ENCODE assay signal across 8 cellular contexts in genomic region chr17:18855831-18856624, GRCh38. TPM values are rescaled to one million over a fixed set of nuclear protein-coding genes. Genes with fewer than 3 reads are reported as not detected.
DNase-seq lines count a peak whose midpoint lies in the region; ATAC-seq and TF ChIP-seq lines count a peak whose summit lies in the region.

No MANE protein-coding gene starts in this region.

- H3K14ac ChIP-seq in IMR-90 (replicated peaks; ENCODE audit: low read depth, low read length): peak overlapping the region; percentile 91

- H3K9me3 ChIP-seq in IMR-90 (ENCODE audit: control insufficient read depth, insufficient read depth, low read length) (no peaks in the 10 kb centered on the region), OCI-LY7 (ENCODE audit: low read length) (no peaks in the 10 kb centered on the region), mononuclear cell (ENCODE audit: low read depth, low read length) (no peaks in the 10 kb centered on the region)

- H2BK20ac ChIP-seq in IMR-90 (ENCODE audit: low read depth, low read length): 0 out of 2 replicates have a peak overlapping the region, but pooled peaks have one; percentile 8

- 0 out of 2 replicates have a peak, but pooled peaks have one; percentile 61 for TF ChIP-seq POLR2A in IMR-90 (IDR thresholded peaks at IDR 0.05; ENCODE audit: low read depth, low read length)

- POLR2A ChIA-PET in IMR-90 (lab: Charles Lee; ENCODE audit: unreplicated experiment) (no interaction called here), OCI-LY7 (lab: Charles Lee) (interaction anchor here (0.6 kb wide), 1 partner anchor 35 kb away, joined by 3 read pairs; no protein-coding TSS in a partner anchor)

- peak overlapping the region; percentile 66 for H3K4ac ChIP-seq in IMR-90 (ENCODE audit: low read depth, low read length)

- H4K8ac ChIP-seq in IMR-90 (ENCODE audit: low read depth in 2 of 2, low read length in 2 of 2): peak overlapping the region; percentile 71 to 95

- H3K23ac ChIP-seq in IMR-90 (ENCODE audit: low read depth, low read length): peak overlapping the region; percentile 87; the same call in 1 of the 2 replicates

- dilution Hi-C loops in IMR-90 (cut with HindIII; ENCODE audit: low sequenced_read_pairs, unreplicated experiment): no loop called here

- H3K9me1 ChIP-seq in IMR-90 (ENCODE audit: insufficient read depth, low read length): 0 out of 2 replicates have a peak, but pooled peaks cover 4% of the 10 kb centered on the region

- H3K79me2 ChIP-seq in OCI-LY7 (ENCODE audit: insufficient read depth, low read depth, low read length): peaks cover 32% of the 10 kb centered on the region

- BruUV-seq in IMR-90 (replicated peaks; lab: Mats Ljungman, UMichigan) (no TSS peak), OCI-LY7 (replicated peaks; lab: Mats Ljungman, UMichigan) (no TSS peak)

- H2BK120ac ChIP-seq in IMR-90 (ENCODE audit: low read depth, low read length): peak overlapping the region; percentile 45

- H2BK5ac ChIP-seq in IMR-90 (ENCODE audit: low read depth, low read length, poor library complexity, severe bottlenecking): peak overlapping the region; percentile 91

- H4K5ac ChIP-seq in IMR-90 (ENCODE audit: low read depth, low read length): peak overlapping the region; percentile 78

- H3K79me1 ChIP-seq in IMR-90 (ENCODE audit: low read depth in 1 of 2, low read length in 2 of 2): peaks cover 14 to 49% of the 10 kb centered on the region in 2 experiments

- H3K4me2 ChIP-seq in IMR-90 (ENCODE audit: low read depth, low read length) (peak overlapping the region; percentile 93), OCI-LY7 (ENCODE audit: low read length) (peak overlapping the region; percentile 97)

- TF ChIP-seq CTCF in IMR-90 (conservative IDR thresholded peaks at IDR 0.05; ENCODE audit: low read depth, low read length) (no peak), OCI-LY7 (conservative IDR thresholded peaks at IDR 0.05; ENCODE audit: low read length) (no peak)

- H3K4me1 ChIP-seq in IMR-90 (ENCODE audit: control insufficient read depth, insufficient read depth, low read length): peaks cover 4% of the 10 kb centered on the region; the same call in 1 of the 2 replicates
- peaks cover 47% of the 10 kb centered on the region for H3K4me1 ChIP-seq in OCI-LY7 (ENCODE audit: insufficient read depth, low read length, poor library complexity, severe bottlenecking)
- peaks cover 48% of the 10 kb centered on the region for H3K4me1 ChIP-seq in mononuclear cell (ENCODE audit: insufficient read depth, low read length)

- peak overlapping the region; percentile 53; the same call in 1 of the 3 replicates for H2BK15ac ChIP-seq in IMR-90 (ENCODE audit: low read depth, low read length)

- H3K27ac ChIP-seq in IMR-90 (ENCODE audit: insufficient read depth, low read length): peak overlapping the region; percentile 50
- peak overlapping the region; percentile 49 for H3K27ac ChIP-seq in OCI-LY7 (ENCODE audit: low read depth, low read length, poor library complexity, severe bottlenecking)
- peak overlapping the region; percentile 61 for H3K27ac ChIP-seq in epithelial cell of prostate

- H3K9me2 ChIP-seq in OCI-LY7 (ENCODE audit: insufficient read depth, low read length): no peaks in the 10 kb centered on the region

- DNase-seq in DMS114 treated with DMSO at 0.1 percent for 48 hours (lab: John Stamatoyannopoulos, UW; ENCODE audit: unreplicated experiment) (peak; percentile 55), IMR-90 (peak; percentile 95), OCI-LY7 (ENCODE audit: low spot score) (peak; percentile 94), activated T-cell treated with anti-CD3 and anti-CD28 coated beads for 4 hours (peak; percentile 77), epithelial cell of prostate (ENCODE audit: low read depth, low spot score) (peak; percentile 84)
- peak; percentile 77 for DNase-seq in stimulated activated CD8-positive, alpha-beta memory T cell treated with anti-CD3 and anti-CD28 coated beads, Interleukin-2, amount 100 ng/mL, for 48 hours (ENCODE audit: low read depth in 2 of 2)

- in situ Hi-C loops in IMR-90 (cut with MboI; ENCODE audit: low sequenced_read_pairs): no loop called here

- peak overlapping the region; percentile 89 for H3K56ac ChIP-seq in IMR-90 (ENCODE audit: extremely low read depth, insufficient read depth, low read length)

- WGBS in IMR-90 (ENCODE audit: extremely low coverage in 2 of 2, insufficient read length in 1 of 2), 2 experiments: 1% methylated on average over 16 of the region's 31 CpGs; no CpG with 5 or more reads in 1 of the 2 experiments

- H3K9ac ChIP-seq in IMR-90 (ENCODE audit: low read depth, low read length): peak overlapping the region; percentile 90

- ATAC-seq in GM21529 (IDR thresholded peaks at IDR 0.05; ENCODE audit: unreplicated experiment) (peak; percentile 68), IMR-90 (ENCODE audit: low read depth) (peak; percentile 92)

- H4K20me1 ChIP-seq in IMR-90 (ENCODE audit: insufficient read depth, low read length): peaks cover 4% of the 10 kb centered on the region; the same call in 1 of the 2 replicates
- H4K20me1 ChIP-seq in OCI-LY7 (ENCODE audit: insufficient read depth, low read length): no peaks in the 10 kb centered on the region; the same call in 1 of the 2 replicates

- H3K36me3 ChIP-seq in IMR-90 (ENCODE audit: control insufficient read depth, insufficient read depth, low read length) (no peaks in the 10 kb centered on the region), OCI-LY7 (ENCODE audit: insufficient read depth, low read length) (0 out of 2 replicates have a peak, but pooled peaks cover 3% of the 10 kb centered on the region)

- H4K91ac ChIP-seq in IMR-90 (ENCODE audit: insufficient read depth, low read depth, low read length): peak overlapping the region; percentile 20; the same call in 1 of the 2 replicates

- H2AFZ ChIP-seq in IMR-90 (replicated peaks; ENCODE audit: low read length, poor library complexity): peak overlapping the region; percentile 94
- peak overlapping the region; percentile 89 for H2AFZ ChIP-seq in OCI-LY7 (ENCODE audit: low read length)

- H3K4me3 ChIP-seq in IMR-90 (ENCODE audit: insufficient read depth, low read depth, low read length): peak overlapping the region; percentile 69
- H3K4me3 ChIP-seq in OCI-LY7 (ENCODE audit: low read depth, low read length, poor library complexity, severe bottlenecking): peak overlapping the region; percentile 79
- peak overlapping the region; percentile 50 for H3K4me3 ChIP-seq in mononuclear cell (ENCODE audit: low read length)

- H3K27me3 ChIP-seq in IMR-90 (ENCODE audit: control insufficient read depth, insufficient read depth, low read length): no peaks in the 10 kb centered on the region
- H3K27me3 ChIP-seq in mononuclear cell (ENCODE audit: insufficient read depth, low read length): no peaks in the 10 kb centered on the region

- TF ChIP-seq RAD21 in IMR-90 (IDR thresholded peaks at IDR 0.05; ENCODE audit: low read length): no peak

- H2AK5ac ChIP-seq in IMR-90 (ENCODE audit: low read depth, low read length): peak overlapping the region; percentile 44; the same call in 1 of the 2 replicates

- H2AK9ac ChIP-seq in IMR-90 (replicated peaks; ENCODE audit: low read depth, low read length, poor library complexity): peak overlapping the region; percentile 56

- CTCF ChIA-PET in IMR-90 (lab: Yijun Ruan, JAX): no interaction called here
- CTCF ChIA-PET in OCI-LY7 (lab: Charles Lee; ENCODE audit: unreplicated experiment): no interaction called here

- intact Hi-C loops in IMR-90 (cut with micrococcal nuclease) (loop anchor here (5.0 kb wide), 1 partner anchor 81 kb away; no protein-coding TSS in a partner anchor), OCI-LY7 (cut with micrococcal nuclease; ENCODE audit: unreplicated experiment) (no loop called here)

- H3K18ac ChIP-seq in IMR-90 (ENCODE audit: low read depth, low read length): peak overlapping the region; percentile 72; the same call in 1 of the 2 replicates

TF ChIP-seq in IMR-90, 13 proteins besides CTCF, POLR2A, EP300 and RAD21 (continues in another document):
- no peak for TF ChIP-seq CHD1 (IDR thresholded peaks at IDR 0.05; ENCODE audit: low read depth, low read length)
- TF ChIP-seq USF2 (IDR thresholded peaks at IDR 0.05; ENCODE audit: low read depth, low read length): peak; percentile 99
- no peak for TF ChIP-seq CEBPB (IDR thresholded peaks at IDR 0.05; ENCODE audit: low read depth, low read length)
- TF ChIP-seq MAZ (IDR thresholded peaks at IDR 0.05; ENCODE audit: borderline replicate concordance, low read depth, low read length): peak; percentile 80; the same call in 1 of the 2 replicates
- TF ChIP-seq, protein P1, sequence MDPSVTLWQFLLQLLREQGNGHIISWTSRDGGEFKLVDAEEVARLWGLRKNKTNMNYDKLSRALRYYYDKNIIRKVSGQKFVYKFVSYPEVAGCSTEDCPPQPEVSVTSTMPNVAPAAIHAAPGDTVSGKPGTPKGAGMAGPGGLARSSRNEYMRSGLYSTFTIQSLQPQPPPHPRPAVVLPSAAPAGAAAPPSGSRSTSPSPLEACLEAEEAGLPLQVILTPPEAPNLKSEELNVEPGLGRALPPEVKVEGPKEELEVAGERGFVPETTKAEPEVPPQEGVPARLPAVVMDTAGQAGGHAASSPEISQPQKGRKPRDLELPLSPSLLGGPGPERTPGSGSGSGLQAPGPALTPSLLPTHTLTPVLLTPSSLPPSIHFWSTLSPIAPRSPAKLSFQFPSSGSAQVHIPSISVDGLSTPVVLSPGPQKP (IDR thresholded peaks at IDR 0.05; ENCODE audit: borderline replicate concordance, low read depth, low read length): no peak
- peak; percentile 51; the same call in 1 of the 2 replicates for TF ChIP-seq FOS (IDR thresholded peaks at IDR 0.05; ENCODE audit: low read depth, low read length)
- 0 out of 2 replicates have a peak, but pooled peaks have one; percentile 16 for TF ChIP-seq RFX5 (IDR thresholded peaks at IDR 0.05; ENCODE audit: low read depth, low read length)
- no peak for TF ChIP-seq SMC3 (IDR thresholded peaks at IDR 0.05; ENCODE audit: low read depth, low read length)
- TF ChIP-seq MAFK (IDR thresholded peaks at IDR 0.05; ENCODE audit: low read depth, low read length): no peak
- TF ChIP-seq BHLHE40 (IDR thresholded peaks at IDR 0.05; ENCODE audit: low read depth, low read length): 0 out of 2 replicates have a peak, but pooled peaks have one; percentile 8
- no peak for TF ChIP-seq RCOR1 (IDR thresholded peaks at IDR 0.05; ENCODE audit: insufficient replicate concordance, low read length)

RNA-seq across cellular contexts. Expression of gene PRPSAP2, which starts 1.9 kb away (rescaled TPM):
- total RNA-seq in IMR-90 (2012; rRNA removed) (28.1 and 35.3 TPM in 2 replicates), OCI-LY7 (2022) (90.2 and 91.9 TPM in 2 replicates), mononuclear cell (33.4 TPM)
- polyA plus RNA-seq in IMR-90 (2012; rRNA removed): 19.1 and 22.9 TPM in 2 replicates
- polyA plus RNA-seq in IMR-90 (2012; cell fraction: cytosol; rRNA removed): 9.4 and 11.3 TPM in 2 replicates
- 6.8 and 25.8 TPM in 2 replicates for polyA plus RNA-seq in IMR-90 (2012; cell fraction: nucleus; rRNA removed; ENCODE audit: low replicate concordance)
- total RNA-seq in OCI-LY7 (2014; rRNA removed; shearing (Covaris generic)): 59.3 and 73.5 TPM in 2 replicates

Comparison
In these comparisons a context has a peak if more than half of its experiments do, and no peak if none do; other contexts are left out.
1. Peak in every context shown above with its lines: DNase-seq, ATAC-seq, H3K4me3 ChIP-seq and H3K27ac ChIP-seq.